Comparison of ENCODE assay signal across 20 cellular contexts in genomic region chr9:135321580-135321979, GRCh38.
"Had no signal": no experiment of that assay in that cellular context is flagged by ENCODE, and none has a peak within 500 bp of the region (broad histone marks: within the 10 kb centered on the region; RNA-seq: fewer than 3 reads in every experiment).

No MANE protein-coding gene starts in this region.

- H3K4me3 ChIP-seq: colonic mucosa, hepatocyte, pancreas, suprapubic skin, thyroid gland, upper lobe of left lung had no signal

- H3K27ac Mint-ChIP-seq: endodermal cell; naive thymus-derived CD4-positive, alpha-beta T cell; nephron progenitor cell; progenitor cell of endocrine pancreas had no signal

- H3K27me3 ChIP-seq: colonic mucosa, pancreas, thyroid gland, upper lobe of left lung had no signal

- H3K36me3 Mint-ChIP-seq: naive thymus-derived CD4-positive, alpha-beta T cell had no signal

- DNase-seq: colonic mucosa; effector CD4-positive, alpha-beta T cell; foreskin melanocyte; mammary epithelial cell; naive thymus-derived CD4-positive, alpha-beta T cell; nephron progenitor cell; nucleus accumbens; small intestine; stimulated activated CD4-positive, alpha-beta T cell treated with anti-CD3 and anti-CD28 coated beads, Interleukin-2, amount 100 ng/mL, for 48 hours; stimulated activated naive CD4-positive, alpha-beta T cell treated with Interleukin-2 at 50 U/mL for 16 hours; thyroid gland had no signal

- H3K4me2 ChIP-seq: hepatocyte had no signal

- H3K4me1 Mint-ChIP-seq: endodermal cell; naive thymus-derived CD4-positive, alpha-beta T cell had no signal

- H3K36me3 ChIP-seq: colonic mucosa, pancreas, suprapubic skin, thyroid gland, upper lobe of left lung had no signal

- H3K9me3 Mint-ChIP-seq: endodermal cell had no signal

- H3K4me3 Mint-ChIP-seq: endodermal cell; naive thymus-derived CD4-positive, alpha-beta T cell; nephron progenitor cell had no signal

- H3K9me3 ChIP-seq: colonic mucosa, pancreas, suprapubic skin, thyroid gland had no signal

- H3K4me1 ChIP-seq: colonic mucosa, pancreas, suprapubic skin, thyroid gland, upper lobe of left lung had no signal

- FAIRE-seq: endothelial cell of umbilical vein, islet of Langerhans, pancreas, small intestine had no signal

- ATAC-seq: left lobe of liver; naive thymus-derived CD4-positive, alpha-beta T cell; pancreas had no signal

- H3K79me2 ChIP-seq: hepatocyte had no signal

- H3K27ac ChIP-seq: colonic mucosa, hepatocyte, pancreas, suprapubic skin, thyroid gland, upper lobe of left lung had no signal

- H2AFZ ChIP-seq: hepatocyte had no signal
